ENCODE assay signal across 8 cellular contexts in the genomic region with DNA sequence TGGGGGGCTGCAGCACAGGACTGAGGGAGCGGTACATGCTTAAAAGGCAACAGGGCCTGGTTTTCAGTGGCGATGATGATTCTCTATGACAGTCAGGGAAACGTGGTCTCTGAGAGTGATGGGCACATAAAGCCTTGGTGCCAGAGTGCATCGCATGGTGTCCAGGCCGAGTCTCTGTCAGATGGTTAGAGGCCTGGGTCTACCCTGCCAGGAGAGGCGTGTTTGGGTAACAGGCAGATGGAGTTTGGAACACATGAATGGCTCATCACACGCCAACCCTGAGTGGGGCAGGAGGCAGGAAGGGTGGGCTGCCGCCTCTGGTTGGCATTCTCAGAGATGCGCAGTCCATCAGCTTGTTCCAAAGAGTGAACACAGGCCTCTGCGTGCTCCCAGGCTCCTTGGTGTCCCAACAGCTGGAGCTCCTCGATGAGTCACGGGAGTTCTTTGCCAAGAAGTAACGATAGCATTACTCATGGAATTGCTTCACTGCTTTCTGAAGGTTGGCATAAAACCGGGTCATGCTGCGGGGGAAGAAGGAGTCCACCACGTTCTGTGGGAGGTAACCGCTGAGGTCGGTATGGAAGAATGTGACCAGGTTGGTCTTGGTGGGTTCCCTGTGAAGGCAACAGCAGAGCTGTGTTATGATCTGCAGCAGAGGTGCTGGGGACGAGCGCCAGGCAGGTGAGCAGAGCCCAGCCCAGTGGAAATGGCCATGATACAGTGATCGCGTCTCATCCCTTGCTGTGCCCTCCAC. TPM values are rescaled to one million over a fixed set of nuclear protein-coding genes. Genes with fewer than 3 reads are reported as not detected.
A peak's percentile ranks its signal among the peaks of the same experiment; 100 is the strongest.
DNase-seq lines count a peak whose midpoint lies in the region; ATAC-seq, FAIRE-seq and TF ChIP-seq lines count a peak whose summit lies in the region.

No MANE protein-coding gene starts in this region.

- TF ChIP-seq RAD21 in A549 (conservative IDR thresholded peaks at IDR 0.05 in 1 of 2, IDR thresholded peaks at IDR 0.05 in 1 of 2) = no peak

- ATAC-seq in A549 (peak; percentile 96 to 97), GM21447 (IDR thresholded peaks at IDR 0.05; ENCODE audit: unreplicated experiment) (no peak)

- H3K27ac ChIP-seq in A549 = peak overlapping the region; percentile 16 to 72; a peak in 4 of 6 replicates
- peak overlapping the region; percentile 31 to 71 for H3K27ac ChIP-seq in mucosa of rectum (ENCODE audit: low read depth in 2 of 2, low read length in 2 of 2)

- H3K4me3 ChIP-seq in A549 = no peak overlapping the region
- no peak overlapping the region for H3K4me3 ChIP-seq in mucosa of rectum (ENCODE audit: low read length in 2 of 2)

- TF ChIP-seq EP300 in A549 (IDR thresholded peaks at IDR 0.05) = no peak

- H3K4me1 ChIP-seq in A549 (peaks cover 17% of the 10 kb centered on the region), mucosa of rectum (ENCODE audit: control insufficient read depth in 2 of 2, insufficient read depth in 2 of 2, low read length in 2 of 2) (peaks cover 7 to 8% of the 10 kb centered on the region in 2 donors)

- CTCF ChIA-PET in A549 (lab: Yijun Ruan, JAX) = interaction anchor here (0.7 to 1.1 kb wide), 4 partner anchors 9 to 98 kb away, joined by 3 to 6 read pairs (median 4); no protein-coding TSS in a partner anchor

- TF ChIP-seq POLR2A in A549 (IDR thresholded peaks at IDR 0.05; ENCODE audit: low read length) = no peak

- 47% methylated on average over 22 of the region's 22 CpGs for WGBS in A549 (ENCODE audit: missing lambda C conversion rate)

- peak overlapping the region; percentile 57 for H3K4me2 ChIP-seq in A549

- H3K27me3 ChIP-seq in mucosa of rectum (ENCODE audit: control insufficient read depth in 2 of 2, insufficient read depth in 2 of 2, low read length in 2 of 2) = no peaks in the 10 kb centered on the region

- no peak overlapping the region for H3K9ac ChIP-seq in mucosa of rectum (ENCODE audit: low read depth in 1 of 2, low read length in 2 of 2)

- POLR2A ChIA-PET in A549 (lab: Yijun Ruan, JAX) = interaction anchor here (0.6 kb wide), 1 partner anchor 11 kb away, joined by 7 read pairs; the partner anchor contains the start of gene STARD5

- H3K36me3 ChIP-seq in mucosa of rectum (ENCODE audit: control insufficient read depth in 2 of 2, insufficient read depth in 2 of 2, low read length in 2 of 2) = peaks cover 65 to 75% of the 10 kb centered on the region in 2 donors

- peak; percentile 77 for FAIRE-seq in A549 (lab: Jason Lieb, UNC)

- peak; percentile 81 to 92 for DNase-seq in A549 (ENCODE audit: low read depth in 1 of 2, low spot score in 1 of 2)
- peak; percentile 98 for DNase-seq in M059J (ENCODE audit: low read depth)
- peak; percentile 21 for DNase-seq in cerebellar cortex (ENCODE audit: low spot score)
- no peak for DNase-seq in stimulated activated CD4-positive, alpha-beta T cell treated with anti-CD3 and anti-CD28 coated beads, Interleukin-4, amount 100 ng/mL, for 4 hours
- DNase-seq in NK-92 treated with Interleukin-12 subunit alpha and Interleukin-12 subunit beta, amount 100 ng/mL, for 24 hours (lab: John Stamatoyannopoulos, UW) = no peak
- no peak for DNase-seq in activated CD4-positive, alpha-beta T cell treated with anti-CD3 and anti-CD28 coated beads, Interleukin-2, amount 50 U/mL, for 4 hours

- TF ChIP-seq CTCF in A549 (IDR thresholded peaks at IDR 0.05) = no peak

- H3K9me3 ChIP-seq in A549 = no peaks in the 10 kb centered on the region
- H3K9me3 ChIP-seq in mucosa of rectum (ENCODE audit: control insufficient read depth in 2 of 2, low read length in 2 of 2) = no peaks in the 10 kb centered on the region

TF ChIP-seq in A549, 52 proteins besides CTCF, POLR2A, EP300 and RAD21:
- TF ChIP-seq HES2 (IDR thresholded peaks at IDR 0.05) (peak; percentile 72; the same call in 1 of the 2 replicates), SREBF2 (IDR thresholded peaks at IDR 0.05) (no peak), ZSCAN20 (CRISPR knock-in tag; IDR thresholded peaks at IDR 0.05) (no peak), JUNB (IDR thresholded peaks at IDR 0.05) (peak; percentile 85), FOSL2 (IDR thresholded peaks at IDR 0.05) (peak; percentile 96), FOSL2 (CRISPR knock-in tag; IDR thresholded peaks at IDR 0.05) (peak; percentile 98), HOXB5 (CRISPR knock-in tag; IDR thresholded peaks at IDR 0.05) (no peak), GATA3 (IDR thresholded peaks at IDR 0.05; ENCODE audit: borderline replicate concordance) (peak; percentile 33; the same call in 1 of the 2 replicates), JUN (IDR thresholded peaks at IDR 0.05) (peak; percentile 44 to 59; a peak in 1 of 5 replicates), HEYL (CRISPR knock-in tag; IDR thresholded peaks at IDR 0.05) (no peak), MAX (IDR thresholded peaks at IDR 0.05) (peak; percentile 79), PBX3 (IDR thresholded peaks at IDR 0.05) (peak; percentile 72), CEBPB (IDR thresholded peaks at IDR 0.05) (peak; percentile 93 to 97)
- TF ChIP-seq, protein P1, sequence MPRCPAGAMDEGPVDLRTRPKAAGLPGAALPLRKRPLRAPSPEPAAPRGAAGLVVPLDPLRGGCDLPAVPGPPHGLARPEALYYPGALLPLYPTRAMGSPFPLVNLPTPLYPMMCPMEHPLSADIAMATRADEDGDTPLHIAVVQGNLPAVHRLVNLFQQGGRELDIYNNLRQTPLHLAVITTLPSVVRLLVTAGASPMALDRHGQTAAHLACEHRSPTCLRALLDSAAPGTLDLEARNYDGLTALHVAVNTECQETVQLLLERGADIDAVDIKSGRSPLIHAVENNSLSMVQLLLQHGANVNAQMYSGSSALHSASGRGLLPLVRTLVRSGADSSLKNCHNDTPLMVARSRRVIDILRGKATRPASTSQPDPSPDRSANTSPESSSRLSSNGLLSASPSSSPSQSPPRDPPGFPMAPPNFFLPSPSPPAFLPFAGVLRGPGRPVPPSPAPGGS (IDR thresholded peaks at IDR 0.05) = peak; percentile 69; the same call in 1 of the 3 replicates

RNA-seq across cellular contexts. Expression of gene STARD5, which starts 11.0 kb away (rescaled TPM):
- 2.8 TPM in 2 replicates for polyA plus RNA-seq in A549 (2011; rRNA removed)
- polyA plus RNA-seq in A549 (2012; cell fraction: cytosol; rRNA removed) = 3.7 and 3.8 TPM in 2 replicates
- 5.1 and 5.8 TPM in 2 replicates for polyA plus RNA-seq in A549 (2012; cell fraction: nucleus; rRNA removed)
- polyA plus RNA-seq in A549 (2017; fragmentation: RNase III; extraction: RNeasy Plus Mini Kit Qiagen cat#74134 plus additional on column Dnase treatment) = 2.1 TPM in 3 replicates
- 2.5 and 6.3 TPM in 2 replicates for polyA minus RNA-seq in A549 (2011; rRNA and poly(A)+ RNA removed)
- total RNA-seq in M059J (2014; rRNA removed; shearing (Covaris generic)) = 0.71 and 2.0 TPM in 2 replicates

Comparison
In these comparisons a context has a peak if more than half of its experiments do, and no peak if none do; other contexts are left out.
1. DNase-seq: peak in A549 (2 of 2), M059J (single experiment) and cerebellar cortex (single experiment); none in stimulated activated CD4-positive, alpha-beta T cell treated with anti-CD3 and anti-CD28 coated beads, Interleukin-4, amount 100 ng/mL, for 4 hours (0 of 2), NK-92 treated with Interleukin-12 subunit alpha and Interleukin-12 subunit beta, amount 100 ng/mL, for 24 hours (single experiment) and activated CD4-positive, alpha-beta T cell treated with anti-CD3 and anti-CD28 coated beads, Interleukin-2, amount 50 U/mL, for 4 hours (0 of 2).